ENCODE assay signal across 8 cellular contexts in genomic region chr7:30286749-30287148, GRCh38. TPM values are rescaled to one million over a fixed set of nuclear protein-coding genes. Genes with fewer than 3 reads are reported as not detected.
DNase-seq lines count a peak whose midpoint lies in the region; ATAC-seq lines count a peak whose summit lies in the region.

No MANE protein-coding gene starts in this region.

- H3K36me3 ChIP-seq in subcutaneous abdominal adipose tissue (ENCODE audit: control insufficient read depth in 5 of 5, insufficient read depth in 5 of 5, low read length in 5 of 5) = no peaks in the 10 kb centered on the region

- H3K9ac ChIP-seq in subcutaneous abdominal adipose tissue (ENCODE audit: low read length in 5 of 5) = peak overlapping the region in 1 of 5 donors; percentile 32

- no peaks in the 10 kb centered on the region for H3K9me3 Mint-ChIP-seq in activated CD4-positive, alpha-beta T cell treated with anti-CD3 and anti-CD28 coated beads for 36 hours (ENCODE audit: low read depth)
- peaks cover 15% of the 10 kb centered on the region for H3K9me3 Mint-ChIP-seq in activated CD8-positive, alpha-beta T cell treated with anti-CD3 and anti-CD28 coated beads, Interleukin-2, amount 10 ng/mL, durations not matched to agents 7 days and 5 days (ENCODE audit: insufficient read depth)
- H3K9me3 Mint-ChIP-seq in immature natural killer cell = peaks cover 9 to 14% (median 13%) of the 10 kb centered on the region in 6 donors

- DNase-seq in activated CD4-positive, alpha-beta T cell treated with anti-CD3 and anti-CD28 coated beads for 36 hours = no peak
- DNase-seq in activated CD4-positive, alpha-beta T cell treated with anti-CD3 and anti-CD28 coated beads for 4 hours = no peak
- DNase-seq in activated CD8-positive, alpha-beta T cell treated with anti-CD3 and anti-CD28 coated beads, Interleukin-2, amount 10 ng/mL, durations not matched to agents 7 days and 5 days = no peak
- DNase-seq in immature natural killer cell (no peak), HuH-7.5 (ENCODE audit: low spot score) (no peak), GDM1 (lab: John Stamatoyannopoulos, UW) (no peak)

- no peak overlapping the region for H3K27ac ChIP-seq in subcutaneous abdominal adipose tissue (ENCODE audit: low read depth, low read length)

- POLR2A ChIA-PET in activated CD4-positive, alpha-beta T cell treated with anti-CD3 and anti-CD28 coated beads for 36 hours (lab: Charles Lee) = no interaction called here
- POLR2A ChIA-PET in activated CD8-positive, alpha-beta T cell treated with anti-CD3 and anti-CD28 coated beads, Interleukin-2, amount 10 ng/mL, durations not matched to agents 7 days and 5 days (lab: Charles Lee) = interaction anchor here (0.6 to 2.7 kb wide), 5 partner anchors 35 to 217 kb away, joined by 3 to 10 read pairs (median 5); no protein-coding TSS in a partner anchor

- H3K4me1 Mint-ChIP-seq in activated CD4-positive, alpha-beta T cell treated with anti-CD3 and anti-CD28 coated beads for 36 hours = peaks cover 54% of the 10 kb centered on the region
- peaks cover 60% of the 10 kb centered on the region for H3K4me1 Mint-ChIP-seq in activated CD8-positive, alpha-beta T cell treated with anti-CD3 and anti-CD28 coated beads, Interleukin-2, amount 10 ng/mL, durations not matched to agents 7 days and 5 days (ENCODE audit: low read depth)
- peaks cover 61 to 76% of the 10 kb centered on the region in 2 donors for H3K4me1 Mint-ChIP-seq in immature natural killer cell

- peak overlapping the region in 4 of 5 donors; percentile 79 to 94 (median 84) for H3K4me3 ChIP-seq in subcutaneous abdominal adipose tissue (ENCODE audit: low read depth in 1 of 5, low read length in 5 of 5)

- H3K9me3 ChIP-seq in subcutaneous abdominal adipose tissue (ENCODE audit: control insufficient read depth in 5 of 5, low read length in 5 of 5) = no peaks in the 10 kb centered on the region

- no peak overlapping the region for H3K27ac Mint-ChIP-seq in activated CD4-positive, alpha-beta T cell treated with anti-CD3 and anti-CD28 coated beads for 36 hours
- no peak overlapping the region for H3K27ac Mint-ChIP-seq in activated CD8-positive, alpha-beta T cell treated with anti-CD3 and anti-CD28 coated beads, Interleukin-2, amount 10 ng/mL, durations not matched to agents 7 days and 5 days
- H3K27ac Mint-ChIP-seq in immature natural killer cell = peak overlapping the region; percentile 89 to 99 (median 96)

- intact Hi-C loops in activated CD4-positive, alpha-beta T cell treated with anti-CD3 and anti-CD28 coated beads for 36 hours (cut with DNase I, micrococcal nuclease) = loop anchor here (2.0 to 10.0 kb wide), 6 partner anchors 22 to 602 kb away; partner anchors contain the start of genes GARS1 (in 1 of the 2) and MTURN (in 1 of the 2)

- H3K4me1 ChIP-seq in subcutaneous abdominal adipose tissue (ENCODE audit: control insufficient read depth in 5 of 5, insufficient read depth in 5 of 5, low read length in 5 of 5) = peaks cover 0 to 26% (median 22%) of the 10 kb centered on the region in 5 donors

- no peak for ATAC-seq in activated CD4-positive, alpha-beta T cell treated with anti-CD3 and anti-CD28 coated beads for 36 hours
- ATAC-seq in activated CD8-positive, alpha-beta T cell treated with anti-CD3 and anti-CD28 coated beads, Interleukin-2, amount 10 ng/mL, durations not matched to agents 7 days and 5 days = no peak
- no peak for ATAC-seq in GM21529 (IDR thresholded peaks at IDR 0.05; ENCODE audit: unreplicated experiment)

- H3K4me3 Mint-ChIP-seq in activated CD4-positive, alpha-beta T cell treated with anti-CD3 and anti-CD28 coated beads for 36 hours = peak overlapping the region; percentile 95
- peak overlapping the region; percentile 99 for H3K4me3 Mint-ChIP-seq in activated CD8-positive, alpha-beta T cell treated with anti-CD3 and anti-CD28 coated beads, Interleukin-2, amount 10 ng/mL, durations not matched to agents 7 days and 5 days
- H3K4me3 Mint-ChIP-seq in immature natural killer cell = peak overlapping the region; percentile 91 to 99 (median 94)

- H3K27me3 Mint-ChIP-seq in activated CD4-positive, alpha-beta T cell treated with anti-CD3 and anti-CD28 coated beads for 36 hours = no peaks in the 10 kb centered on the region
- H3K27me3 Mint-ChIP-seq in activated CD8-positive, alpha-beta T cell treated with anti-CD3 and anti-CD28 coated beads, Interleukin-2, amount 10 ng/mL, durations not matched to agents 7 days and 5 days (ENCODE audit: low read depth) = no peaks in the 10 kb centered on the region
- H3K27me3 Mint-ChIP-seq in immature natural killer cell (ENCODE audit: low read depth in 3 of 3) = peaks cover 13 to 20% (median 18%) of the 10 kb centered on the region in 3 donors

- peaks cover 4% of the 10 kb centered on the region for H3K36me3 Mint-ChIP-seq in activated CD4-positive, alpha-beta T cell treated with anti-CD3 and anti-CD28 coated beads for 36 hours (ENCODE audit: low read depth)
- peaks cover 37% of the 10 kb centered on the region for H3K36me3 Mint-ChIP-seq in activated CD8-positive, alpha-beta T cell treated with anti-CD3 and anti-CD28 coated beads, Interleukin-2, amount 10 ng/mL, durations not matched to agents 7 days and 5 days (ENCODE audit: low read depth)
- H3K36me3 Mint-ChIP-seq in immature natural killer cell = peaks cover 7 to 10% (median 7%) of the 10 kb centered on the region in 3 donors

- CTCF ChIA-PET in activated CD4-positive, alpha-beta T cell treated with anti-CD3 and anti-CD28 coated beads for 36 hours (lab: Charles Lee) = interaction anchor here (0.7 kb wide), 1 partner anchor 21 kb away, joined by 3 read pairs; no protein-coding TSS in a partner anchor
- CTCF ChIA-PET in activated CD8-positive, alpha-beta T cell treated with anti-CD3 and anti-CD28 coated beads, Interleukin-2, amount 10 ng/mL, durations not matched to agents 7 days and 5 days (lab: Charles Lee) = interaction anchor here (1.7 kb wide), 1 partner anchor 36 kb away, joined by 5 read pairs; no protein-coding TSS in a partner anchor

- no peaks in the 10 kb centered on the region for H3K27me3 ChIP-seq in subcutaneous abdominal adipose tissue (ENCODE audit: control insufficient read depth in 5 of 5, insufficient read depth in 4 of 5, low read length in 5 of 5)

RNA-seq across cellular contexts. Expression of gene ZNRF2, which starts 2.4 kb away (rescaled TPM):
- total RNA-seq in activated CD4-positive, alpha-beta T cell treated with anti-CD3 and anti-CD28 coated beads for 36 hours = 1 to 10 TPM; 8.1 to 8.8 TPM
- total RNA-seq in activated CD8-positive, alpha-beta T cell treated with anti-CD3 and anti-CD28 coated beads, Interleukin-2, amount 10 ng/mL, durations not matched to agents 7 days and 5 days = 10 to 100 TPM; 15.1 to 15.2 TPM
- 1 to 10 TPM; 1.9 to 3.7 (median 3.1) TPM for polyA plus RNA-seq in immature natural killer cell

Comparison
In these comparisons a context has a peak if more than half of its experiments do, and no peak if none do; other contexts are left out.
1. H3K27ac Mint-ChIP-seq: peak in immature natural killer cell (6 of 6); none in activated CD4-positive, alpha-beta T cell treated with anti-CD3 and anti-CD28 coated beads for 36 hours (single experiment) and activated CD8-positive, alpha-beta T cell treated with anti-CD3 and anti-CD28 coated beads, Interleukin-2, amount 10 ng/mL, durations not matched to agents 7 days and 5 days (single experiment).
2. Peak in every context shown above with its lines, with median percentiles within 50 percentile points of each other: H3K4me3 Mint-ChIP-seq.